In genomic region chr18:31773774-31774476, GRCh38 we compare ENCODE assay signal across 19 cellular contexts. TPM values are rescaled to one million over a fixed set of nuclear protein-coding genes. Genes with fewer than 3 reads are reported as not detected.
DNase-seq lines count a peak whose midpoint lies in the region; ATAC-seq and TF ChIP-seq lines count a peak whose summit lies in the region.
"Had no signal": no experiment of that assay in that cellular context is flagged by ENCODE, and none has a peak within 500 bp of the region (broad histone marks: within the 10 kb centered on the region; RNA-seq: fewer than 3 reads in every experiment).

No MANE protein-coding gene starts in this region.

- no peak overlapping the region for H3K27ac ChIP-seq in CD8-positive, alpha-beta T cell (ENCODE audit: low read depth, low read length)
- H3K27ac ChIP-seq: coronary artery, epithelial cell of prostate, right atrium auricular region, SJCRH30 had no signal

- H3K9me3 Mint-ChIP-seq in naive thymus-derived CD8-positive, alpha-beta T cell = peaks cover 0 to 23% (median 10%) of the 10 kb centered on the region in 9 donors
- peaks cover 9% of the 10 kb centered on the region for H3K9me3 Mint-ChIP-seq in CD8-positive, alpha-beta T cell

- ATAC-seq in GM18907 (IDR thresholded peaks at IDR 0.05; ENCODE audit: unreplicated experiment) (peak; percentile 37), GM21717 (IDR thresholded peaks at IDR 0.05; ENCODE audit: unreplicated experiment) (peak; percentile 35), HG03280 (IDR thresholded peaks at IDR 0.05; ENCODE audit: unreplicated experiment) (peak; percentile 19), mucosa of descending colon (peak; percentile 67), left cardiac atrium (no peak)
- ATAC-seq in naive thymus-derived CD8-positive, alpha-beta T cell = no peak
- ATAC-seq in CD8-positive, alpha-beta T cell = no peak

- no peak overlapping the region for H3K27ac Mint-ChIP-seq in naive thymus-derived CD8-positive, alpha-beta T cell
- H3K27ac Mint-ChIP-seq in CD8-positive, alpha-beta T cell = no peak overlapping the region
- H3K27ac Mint-ChIP-seq: nephron had no signal

- H3K9me3 ChIP-seq in mucosa of descending colon = peaks cover 15% of the 10 kb centered on the region
- H3K9me3 ChIP-seq in CD8-positive, alpha-beta T cell (ENCODE audit: low read length) = peaks cover 9% of the 10 kb centered on the region
- H3K9me3 ChIP-seq: SJCRH30 had no signal

- no peaks in the 10 kb centered on the region for H3K36me3 ChIP-seq in mucosa of descending colon (ENCODE audit: low read depth)
- no peaks in the 10 kb centered on the region for H3K36me3 ChIP-seq in CD8-positive, alpha-beta T cell (ENCODE audit: insufficient read depth, low read length)
- H3K36me3 ChIP-seq: right atrium auricular region, SJCRH30 had no signal

- peaks cover 0 to 15% (median 3%) of the 10 kb centered on the region in 3 donors for H3K36me3 Mint-ChIP-seq in naive thymus-derived CD8-positive, alpha-beta T cell
- H3K36me3 Mint-ChIP-seq in CD8-positive, alpha-beta T cell = peaks cover 2% of the 10 kb centered on the region

- intact Hi-C loops in mucosa of descending colon (cut with DNase I, micrococcal nuclease) = no loop called here
- intact Hi-C loops in CD8-positive, alpha-beta T cell (cut with DNase I, micrococcal nuclease) = no loop called here
- intact Hi-C loops in left cardiac atrium (cut with DNase I) = no loop called here

- POLR2A ChIA-PET in naive thymus-derived CD8-positive, alpha-beta T cell (lab: Charles Lee) = no interaction called here
- POLR2A ChIA-PET in CD8-positive, alpha-beta T cell (lab: Charles Lee) = no interaction called here

- H3K4me3 Mint-ChIP-seq in naive thymus-derived CD8-positive, alpha-beta T cell = no peak overlapping the region
- H3K4me3 Mint-ChIP-seq in CD8-positive, alpha-beta T cell = no peak overlapping the region
- H3K4me3 Mint-ChIP-seq: nephron had no signal

- CTCF ChIA-PET in CD8-positive, alpha-beta T cell (lab: Charles Lee) = no interaction called here

- H3K4me1 Mint-ChIP-seq in naive thymus-derived CD8-positive, alpha-beta T cell = no peaks in the 10 kb centered on the region
- H3K4me1 Mint-ChIP-seq in CD8-positive, alpha-beta T cell (ENCODE audit: low read depth) = no peaks in the 10 kb centered on the region
- H3K4me1 Mint-ChIP-seq: nephron had no signal

- no peak overlapping the region for H3K4me3 ChIP-seq in mucosa of descending colon
- no peak overlapping the region for H3K4me3 ChIP-seq in CD8-positive, alpha-beta T cell (ENCODE audit: low read depth, low read length)
- H3K4me3 ChIP-seq: coronary artery, right atrium auricular region, SJCRH30 had no signal

- H3K27me3 Mint-ChIP-seq in naive thymus-derived CD8-positive, alpha-beta T cell = peaks cover 0 to 3% (median 2%) of the 10 kb centered on the region in 5 donors
- H3K27me3 Mint-ChIP-seq in CD8-positive, alpha-beta T cell (ENCODE audit: low read depth) = no peaks in the 10 kb centered on the region

- DNase-seq in mucosa of descending colon (peak in 1 of 3 donors; percentile 5), left cardiac atrium (no peak), dedifferentiated amniotic fluid mesenchymal stem cell (ENCODE audit: extremely low spot score) (no peak)
- DNase-seq in naive thymus-derived CD8-positive, alpha-beta T cell = no peak
- DNase-seq in CD8-positive, alpha-beta T cell = no peak
- DNase-seq: activated CD4-positive, alpha-beta T cell treated with anti-CD3 and anti-CD28 coated beads for 4 hours; activated CD8-positive, alpha-beta memory T cell treated with anti-CD3 and anti-CD28 coated beads, Interleukin-2, amount 50 U/mL, for 48 hours; activated naive CD4-positive, alpha-beta T cell treated with Interleukin-2 at 50 U/mL for 16 hours; NCI-H446; SJCRH30; substantia nigra had no signal

- H3K27me3 ChIP-seq in CD8-positive, alpha-beta T cell (ENCODE audit: insufficient read depth, low read length) = no peaks in the 10 kb centered on the region
- H3K27me3 ChIP-seq: right atrium auricular region, SJCRH30 had no signal

- TF ChIP-seq CTCF in mucosa of descending colon (IDR thresholded peaks at IDR 0.05) = no peak
- TF ChIP-seq CTCF in CD8-positive, alpha-beta T cell (IDR thresholded peaks at IDR 0.05) = no peak

- H3K4me1 ChIP-seq in mucosa of descending colon (ENCODE audit: low read depth) = no peaks in the 10 kb centered on the region
- no peaks in the 10 kb centered on the region for H3K4me1 ChIP-seq in CD8-positive, alpha-beta T cell (ENCODE audit: insufficient read depth, low read length)
- H3K4me1 ChIP-seq: right atrium auricular region, SJCRH30 had no signal

RNA-seq across cellular contexts. Expression of gene SLC25A52, which starts 13.2 kb away (rescaled TPM):
- total RNA-seq in mucosa of descending colon (not detected), left cardiac atrium (not detected)
- total RNA-seq in naive thymus-derived CD8-positive, alpha-beta T cell = not detected
- polyA plus RNA-seq in naive thymus-derived CD8-positive, alpha-beta T cell = not detected
- total RNA-seq in CD8-positive, alpha-beta T cell = not detected
- total RNA-seq: G401, right atrium auricular region, SJCRH30 had no signal

Comparison
In these comparisons a context has a peak if more than half of its experiments do, and no peak if none do; other contexts are left out.
1. ATAC-seq: peak in GM18907 (single experiment), GM21717 (single experiment), HG03280 (single experiment) and mucosa of descending colon (single experiment); none in naive thymus-derived CD8-positive, alpha-beta T cell (0 of 2), CD8-positive, alpha-beta T cell (single experiment) and left cardiac atrium (0 of 2).